Comparison of ENCODE assay signal across 15 cellular contexts in genomic region chr1:37306461-37306860, GRCh38.
DNase-seq lines count a peak whose midpoint lies in the region; ATAC-seq and TF ChIP-seq lines count a peak whose summit lies in the region.
"Had no signal": no experiment of that assay in that cellular context is flagged by ENCODE, and none has a peak within 500 bp of the region (broad histone marks: within the 10 kb centered on the region; RNA-seq: fewer than 3 reads in every experiment).

No MANE protein-coding gene starts in this region.

- peaks cover 25% of the 10 kb centered on the region for H3K27me3 Mint-ChIP-seq in stimulated activated memory B cell treated with anti-CD40 and anti-IgM and Interleukin-4, amounts not matched to agents 10 μg/mL and 1 μg/mL and 100 μg/mL, for 72 hours

- H3K4me1 ChIP-seq in right cardiac atrium (ENCODE audit: control insufficient read depth, insufficient read depth, low read length), result no peaks in the 10 kb centered on the region
- H3K4me1 ChIP-seq: HAP-1, SJSA1 had no signal

- TF ChIP-seq CTCF in fibroblast of pulmonary artery (IDR thresholded peaks at IDR 0.05; ENCODE audit: low read length, missing control alignments), result no peak

- H3K36me3 Mint-ChIP-seq in stimulated activated memory B cell treated with anti-CD40 and anti-IgM and Interleukin-4, amounts not matched to agents 10 μg/mL and 1 μg/mL and 100 μg/mL, for 72 hours, result no peaks in the 10 kb centered on the region
- H3K36me3 Mint-ChIP-seq: CD14-positive monocyte had no signal

- ATAC-seq in right cardiac atrium, result peak; percentile 14 to 30
- no peak for ATAC-seq in Right ventricle myocardium superior (ENCODE audit: poor library complexity)
- ATAC-seq in stimulated activated memory B cell treated with anti-CD40 and anti-IgM and Interleukin-4, amounts not matched to agents 10 μg/mL and 1 μg/mL and 100 μg/mL, for 72 hours, result no peak
- no peak for ATAC-seq in GM21786 (IDR thresholded peaks at IDR 0.05; ENCODE audit: unreplicated experiment)

- no peaks in the 10 kb centered on the region for H3K9me3 ChIP-seq in right cardiac atrium (ENCODE audit: control insufficient read depth, low read length)
- H3K9me3 ChIP-seq: HAP-1, SJSA1 had no signal

- H3K4me3 Mint-ChIP-seq in stimulated activated memory B cell treated with anti-CD40 and anti-IgM and Interleukin-4, amounts not matched to agents 10 μg/mL and 1 μg/mL and 100 μg/mL, for 72 hours, result no peak overlapping the region
- H3K4me3 Mint-ChIP-seq: CD14-positive monocyte had no signal

- H3K4me3 ChIP-seq in right cardiac atrium (ENCODE audit: low read length), result no peak overlapping the region
- H3K4me3 ChIP-seq in fibroblast of pulmonary artery (replicated peaks; ENCODE audit: low read depth, low read length), result no peak overlapping the region
- H3K4me3 ChIP-seq: HAP-1, SJSA1 had no signal

- DNase-seq in right cardiac atrium, result peak in 1 of 3 donors; percentile 69
- no peak for DNase-seq in Right ventricle myocardium superior
- peak; percentile 26 for DNase-seq in NCI-H69 (lab: John Stamatoyannopoulos, UW)
- DNase-seq in fibroblast of pulmonary artery (ENCODE audit: low read depth), result peak; percentile 4
- DNase-seq in midbrain (lab: John Stamatoyannopoulos, UW), result no peak
- no peak for DNase-seq in H4 (ENCODE audit: low spot score)
- DNase-seq: IMR-90, Karpas-422, MV-4-11 had no signal

- no peaks in the 10 kb centered on the region for H3K9me3 Mint-ChIP-seq in stimulated activated memory B cell treated with anti-CD40 and anti-IgM and Interleukin-4, amounts not matched to agents 10 μg/mL and 1 μg/mL and 100 μg/mL, for 72 hours
- H3K9me3 Mint-ChIP-seq: CD14-positive monocyte had no signal

- H3K27me3 ChIP-seq in right cardiac atrium (ENCODE audit: control insufficient read depth, insufficient read depth), result no peaks in the 10 kb centered on the region

- no peak overlapping the region for H3K27ac ChIP-seq in right cardiac atrium (ENCODE audit: low read length)
- H3K27ac ChIP-seq: RWPE1, SJSA1 had no signal

- no peaks in the 10 kb centered on the region for H3K4me1 Mint-ChIP-seq in stimulated activated memory B cell treated with anti-CD40 and anti-IgM and Interleukin-4, amounts not matched to agents 10 μg/mL and 1 μg/mL and 100 μg/mL, for 72 hours
- H3K4me1 Mint-ChIP-seq: CD14-positive monocyte had no signal

- intact Hi-C loops in right cardiac atrium (cut with DNase I) (no loop called here), Right ventricle myocardium superior (cut with DNase I) (no loop called here)

- WGBS in right cardiac atrium, result 67% methylated on average over 4 of the region's 4 CpGs

- H3K27ac Mint-ChIP-seq in stimulated activated memory B cell treated with anti-CD40 and anti-IgM and Interleukin-4, amounts not matched to agents 10 μg/mL and 1 μg/mL and 100 μg/mL, for 72 hours, result peak overlapping the region; percentile 15
- H3K27ac Mint-ChIP-seq: CD14-positive monocyte had no signal

Comparison
In these comparisons a context has a peak if more than half of its experiments do, and no peak if none do; other contexts are left out.
1. ATAC-seq: peak in right cardiac atrium (2 of 2); none in Right ventricle myocardium superior (single experiment), stimulated activated memory B cell treated with anti-CD40 and anti-IgM and Interleukin-4, amounts not matched to agents 10 μg/mL and 1 μg/mL and 100 μg/mL, for 72 hours (single experiment) and GM21786 (single experiment).
2. DNase-seq: peak in NCI-H69 (single experiment) and fibroblast of pulmonary artery (single experiment); none in Right ventricle myocardium superior (single experiment), midbrain (single experiment) and H4 (single experiment).